Comparison of ENCODE assay signal across 14 cellular contexts in the genomic region with DNA sequence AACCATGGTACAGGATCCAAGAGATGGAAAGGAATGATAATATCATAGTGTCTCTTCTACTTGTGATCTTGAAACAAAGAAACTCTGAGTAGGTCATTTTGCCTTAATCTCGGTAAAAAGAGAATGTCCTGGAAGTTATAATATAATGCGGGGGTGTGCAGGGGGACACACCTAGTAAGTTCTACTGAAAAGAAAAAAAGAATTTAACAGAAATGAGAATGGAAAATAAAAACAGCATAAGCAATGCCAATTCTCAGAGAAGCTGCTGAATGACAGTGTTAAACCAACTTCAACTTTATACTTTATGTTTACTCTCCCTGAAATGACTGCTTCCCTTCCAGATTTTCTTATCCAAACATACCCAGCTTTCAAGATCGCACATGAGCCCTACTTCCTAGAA. TPM values are rescaled to one million over a fixed set of nuclear protein-coding genes. Genes with fewer than 3 reads are reported as not detected.
DNase-seq lines count a peak whose midpoint lies in the region; ATAC-seq, FAIRE-seq and TF ChIP-seq lines count a peak whose summit lies in the region.
"Had no signal": no experiment of that assay in that cellular context is flagged by ENCODE, and none has a peak within 500 bp of the region (broad histone marks: within the 10 kb centered on the region; RNA-seq: fewer than 3 reads in every experiment).

No MANE protein-coding gene starts in this region.

- no peak overlapping the region for H3K18ac ChIP-seq in mesenchymal stem cell (ENCODE audit: low read depth in 1 of 2, low read length in 2 of 2)

- TF ChIP-seq CTCF in A549 (IDR thresholded peaks at IDR 0.05) (no peak), pancreas (IDR thresholded peaks at IDR 0.05) (no peak)

- H3K27ac Mint-ChIP-seq in activated T-helper 2 cell treated with anti-CD3 and anti-CD28 coated beads, Interferon-gamma antibody, Interleukin-2, Interleukin-4, amounts not matched to agents 10 μg/mL and 5 μg/mL and 100 μg/mL, durations not matched to agents 14 hours and 24 hours and 36 hours = peak overlapping the region; percentile 46

- H2BK120ac ChIP-seq in mesenchymal stem cell (ENCODE audit: low read depth, low read length) = no peak overlapping the region

- TF ChIP-seq RAD21 in A549 (conservative IDR thresholded peaks at IDR 0.05 in 1 of 2, IDR thresholded peaks at IDR 0.05 in 1 of 2) = no peak

- H3K9ac ChIP-seq in GM23248 = no peak overlapping the region
- peak overlapping the region; percentile 98 for H3K9ac ChIP-seq in mesenchymal stem cell (ENCODE audit: low read length)

- POLR2A ChIA-PET in A549 (lab: Yijun Ruan, JAX) = no interaction called here

- no peak overlapping the region for H3K27ac ChIP-seq in A549
- H3K27ac ChIP-seq in GM23248 = no peak overlapping the region
- no peak overlapping the region for H3K27ac ChIP-seq in mesenchymal stem cell (ENCODE audit: low read length, poor library complexity, severe bottlenecking)
- H3K27ac ChIP-seq in pancreas = no peak overlapping the region
- H3K27ac ChIP-seq: sigmoid colon had no signal

- no peak for DNase-seq in A549 (ENCODE audit: low read depth in 1 of 2, low spot score in 1 of 2)
- no peak for DNase-seq in GM23248
- DNase-seq in activated T-helper 2 cell treated with anti-CD3 and anti-CD28 coated beads, Interferon-gamma antibody, Interleukin-2, Interleukin-4, amounts not matched to agents 10 μg/mL and 5 μg/mL and 100 μg/mL, durations not matched to agents 14 hours and 24 hours and 36 hours (ENCODE audit: low spot score) = no peak
- DNase-seq in mesenchymal stem cell = no peak
- DNase-seq in iPS-NIHi11 (ENCODE audit: low spot score) = no peak
- no peak for DNase-seq in NCI-H69 (lab: John Stamatoyannopoulos, UW)
- no peak for DNase-seq in effector CD8-positive, alpha-beta T cell (lab: John Stamatoyannopoulos, UW)
- DNase-seq in pancreas = no peak
- DNase-seq: activated effector memory CD4-positive, alpha-beta T cell treated with anti-CD3 and anti-CD28 coated beads, Interleukin-2, amount 50 U/mL, for 16 hours; dorsolateral prefrontal cortex; glutamatergic neuron; NCI-H1436; sigmoid colon had no signal

- in situ Hi-C loops in GM23248 (cut with MboI) = loop anchor here (10.0 kb wide), 1 partner anchor 65 kb away; no protein-coding TSS in a partner anchor

- peaks cover 16% of the 10 kb centered on the region for H3F3A ChIP-seq in GM23248 (ENCODE audit: insufficient read depth)

- H3K4me2 ChIP-seq in A549 = peak overlapping the region; percentile 85
- peak overlapping the region; percentile 99 for H3K4me2 ChIP-seq in GM23248 (ENCODE audit: unreplicated experiment)
- no peak overlapping the region for H3K4me2 ChIP-seq in mesenchymal stem cell (ENCODE audit: low read length, poor library complexity, severe bottlenecking)

- no peak overlapping the region for H3K4me3 ChIP-seq in A549
- peak overlapping the region; percentile 91 for H3K4me3 ChIP-seq in GM23248
- H3K4me3 ChIP-seq in mesenchymal stem cell (ENCODE audit: insufficient read depth in 1 of 2, low read depth in 1 of 2, low read length in 2 of 2) = no peak overlapping the region
- H3K4me3 ChIP-seq in pancreas = peak overlapping the region in 1 of 4 donors; percentile 15
- H3K4me3 ChIP-seq: sigmoid colon had no signal

- no peak overlapping the region for H2BK5ac ChIP-seq in mesenchymal stem cell (ENCODE audit: low read depth, low read length, poor library complexity, severe bottlenecking)

- no peaks in the 10 kb centered on the region for H4K20me1 ChIP-seq in GM23248 (ENCODE audit: insufficient read depth)

- no peak for TF ChIP-seq EP300 in A549 (IDR thresholded peaks at IDR 0.05)

- H3K36me3 Mint-ChIP-seq in activated T-helper 2 cell treated with anti-CD3 and anti-CD28 coated beads, Interferon-gamma antibody, Interleukin-2, Interleukin-4, amounts not matched to agents 10 μg/mL and 5 μg/mL and 100 μg/mL, durations not matched to agents 14 hours and 24 hours and 36 hours (ENCODE audit: low read depth) = peaks cover 40% of the 10 kb centered on the region

- peaks cover 91% of the 10 kb centered on the region for H3K79me2 ChIP-seq in GM23248 (ENCODE audit: insufficient read depth)

- no peaks in the 10 kb centered on the region for H3K9me2 ChIP-seq in GM23248 (ENCODE audit: insufficient read depth)

- WGBS in A549 (ENCODE audit: missing lambda C conversion rate) = 75% methylated on average over 3 of the region's 3 CpGs
- WGBS in GM23248 (ENCODE audit: low coverage in 1 of 2, low lambda C conversion rate in 2 of 2, missing lambda C conversion rate in 2 of 2), 2 experiments = 96 to 100% methylated on average over 3 of the region's 3 CpGs
- WGBS in mesenchymal stem cell = 100% methylated on average over 2 of the region's 3 CpGs
- WGBS in pancreas, 2 donors = 50 to 53% methylated on average over 3 of the region's 3 CpGs

- no peaks in the 10 kb centered on the region for H3K27me3 Mint-ChIP-seq in activated T-helper 2 cell treated with anti-CD3 and anti-CD28 coated beads, Interferon-gamma antibody, Interleukin-2, Interleukin-4, amounts not matched to agents 10 μg/mL and 5 μg/mL and 100 μg/mL, durations not matched to agents 14 hours and 24 hours and 36 hours (ENCODE audit: low read depth)

- TF ChIP-seq POLR2A in A549 (IDR thresholded peaks at IDR 0.05; ENCODE audit: low read length) = no peak

- H3K23ac ChIP-seq in mesenchymal stem cell (ENCODE audit: low read length in 2 of 2) = no peak overlapping the region

- H4K91ac ChIP-seq in mesenchymal stem cell (ENCODE audit: low read length) = no peak overlapping the region

- no peaks in the 10 kb centered on the region for H3K9me3 Mint-ChIP-seq in activated T-helper 2 cell treated with anti-CD3 and anti-CD28 coated beads, Interferon-gamma antibody, Interleukin-2, Interleukin-4, amounts not matched to agents 10 μg/mL and 5 μg/mL and 100 μg/mL, durations not matched to agents 14 hours and 24 hours and 36 hours

- ATAC-seq in A549 = no peak
- no peak for ATAC-seq in pancreas

- peaks cover 41% of the 10 kb centered on the region for H3K4me1 ChIP-seq in A549
- H3K4me1 ChIP-seq in GM23248 (ENCODE audit: insufficient read depth) = peaks cover 31% of the 10 kb centered on the region
- H3K4me1 ChIP-seq in mesenchymal stem cell (ENCODE audit: control insufficient read depth, insufficient read depth, low read depth, low read length) = peaks cover 6% of the 10 kb centered on the region
- peaks cover 21 to 41% (median 30%) of the 10 kb centered on the region in 3 donors for H3K4me1 ChIP-seq in pancreas

- H3K14ac ChIP-seq in mesenchymal stem cell (ENCODE audit: low read length in 2 of 2) = no peak overlapping the region

- no peak overlapping the region for H2BK12ac ChIP-seq in mesenchymal stem cell (ENCODE audit: low read length in 2 of 2)

- H3K9me3 ChIP-seq in A549 (no peaks in the 10 kb centered on the region), GM23248 (ENCODE audit: low read depth) (no peaks in the 10 kb centered on the region), mesenchymal stem cell (ENCODE audit: control insufficient read depth, low read length) (no peaks in the 10 kb centered on the region), pancreas (no peaks in the 10 kb centered on the region)
- H3K9me3 ChIP-seq: sigmoid colon had no signal

- H3K36me3 ChIP-seq in GM23248 (ENCODE audit: low read depth) (no peaks in the 10 kb centered on the region), mesenchymal stem cell (ENCODE audit: control insufficient read depth in 1 of 2, insufficient read depth in 2 of 2, low read depth in 1 of 2, low read length in 2 of 2) (peaks cover 0 to 7% of the 10 kb centered on the region in 2 experiments), pancreas (peaks cover 0 to under 1% (median 0%) of the 10 kb centered on the region in 3 donors)

- H2AFZ ChIP-seq in GM23248 (no peak overlapping the region), mesenchymal stem cell (ENCODE audit: low read depth, low read length) (no peak overlapping the region)

- peak overlapping the region; percentile 80 for H3K4me3 Mint-ChIP-seq in activated T-helper 2 cell treated with anti-CD3 and anti-CD28 coated beads, Interferon-gamma antibody, Interleukin-2, Interleukin-4, amounts not matched to agents 10 μg/mL and 5 μg/mL and 100 μg/mL, durations not matched to agents 14 hours and 24 hours and 36 hours (ENCODE audit: low read depth)

- H2AK5ac ChIP-seq in mesenchymal stem cell (ENCODE audit: low read length, severe bottlenecking) = no peak overlapping the region

- intact Hi-C loops in activated T-helper 2 cell treated with anti-CD3 and anti-CD28 coated beads, Interferon-gamma antibody, Interleukin-2, Interleukin-4, amounts not matched to agents 10 μg/mL and 5 μg/mL and 100 μg/mL, durations not matched to agents 14 hours and 24 hours and 36 hours (cut with micrococcal nuclease) = loop anchor here (10.0 kb wide), 1 partner anchor 205 kb away; no protein-coding TSS in a partner anchor
- intact Hi-C loops in pancreas (cut with DNase I) = no loop called here

- no peak overlapping the region for H2BK15ac ChIP-seq in mesenchymal stem cell (ENCODE audit: low read depth, poor library complexity, severe bottlenecking)

- H3K79me1 ChIP-seq in mesenchymal stem cell (replicated peaks; ENCODE audit: low read length, poor library complexity, severe bottlenecking) = peaks cover 15% of the 10 kb centered on the region

- H3K4me1 Mint-ChIP-seq in activated T-helper 2 cell treated with anti-CD3 and anti-CD28 coated beads, Interferon-gamma antibody, Interleukin-2, Interleukin-4, amounts not matched to agents 10 μg/mL and 5 μg/mL and 100 μg/mL, durations not matched to agents 14 hours and 24 hours and 36 hours (ENCODE audit: low read depth) = peaks cover 50% of the 10 kb centered on the region

- H3K4ac ChIP-seq in mesenchymal stem cell (ENCODE audit: low read depth in 1 of 2, low read length in 2 of 2) = no peak overlapping the region

- H4K8ac ChIP-seq in mesenchymal stem cell (ENCODE audit: low read length) = no peak overlapping the region

- H3K27me3 ChIP-seq in GM23248 (replicated peaks; ENCODE audit: insufficient read depth) (no peaks in the 10 kb centered on the region), mesenchymal stem cell (ENCODE audit: control insufficient read depth in 1 of 2, insufficient read depth in 1 of 2, low read length in 2 of 2) (no peaks in the 10 kb centered on the region), pancreas (no peaks in the 10 kb centered on the region)
- H3K27me3 ChIP-seq: dorsolateral prefrontal cortex, sigmoid colon had no signal

- FAIRE-seq in A549 (lab: Jason Lieb, UNC) = no peak
- FAIRE-seq in pancreas (lab: Jason Lieb, UNC) = no peak

- CTCF ChIA-PET in A549 (lab: Yijun Ruan, JAX) = interaction anchor here (1.2 to 1.6 kb wide), 2 partner anchors 76 to 204 kb away, joined by 3 to 8 read pairs; no protein-coding TSS in a partner anchor

RNA-seq across cellular contexts. Expression of a gene that starts 2.0 kb away (rescaled TPM):
- polyA plus RNA-seq in A549 (2011; rRNA removed) = 29.1 and 30.2 TPM in 2 replicates
- 5.1 and 6.6 TPM in 2 replicates for polyA plus RNA-seq in A549 (2012; cell fraction: cytosol; rRNA removed)
- 5.0 and 6.6 TPM in 2 replicates for polyA plus RNA-seq in A549 (2012; cell fraction: nucleus; rRNA removed)
- 18.0 to 18.4 TPM (median 18.4 TPM) in 3 replicates for polyA plus RNA-seq in A549 (2017; fragmentation: RNase III; extraction: RNeasy Plus Mini Kit Qiagen cat#74134 plus additional on column Dnase treatment)
- 22.9 and 29.2 TPM in 2 replicates for polyA minus RNA-seq in A549 (2011; rRNA and poly(A)+ RNA removed)
- 34.7 and 34.9 TPM in 2 replicates for total RNA-seq in GM23248 (2014; rRNA removed; shearing (Covaris generic))
- polyA plus RNA-seq in GM23248 (2016; fragmentation: Nextera tagmentation; extraction: Ambion mirVana) = 20.2 and 20.4 TPM in 2 replicates
- total RNA-seq in activated T-helper 2 cell treated with anti-CD3 and anti-CD28 coated beads, Interferon-gamma antibody, Interleukin-2, Interleukin-4, amounts not matched to agents 10 μg/mL and 5 μg/mL and 100 μg/mL, durations not matched to agents 14 hours and 24 hours and 36 hours = 33.3 and 34.2 TPM in 2 replicates
- 7.2 TPM for polyA plus RNA-seq in mesenchymal stem cell (2013, experiment 1 of 2)
- 7.4 TPM for polyA plus RNA-seq in mesenchymal stem cell (2013, experiment 2 of 2)
- 1 to 10 TPM; 4.6 to 9.7 (median 7.3) TPM for total RNA-seq in pancreas
- 1 to 10 TPM; 3.4 to 5.0 TPM for polyA plus RNA-seq in pancreas

RNA-seq across cellular contexts. Expression of a gene that starts 2.5 kb away (rescaled TPM):
- polyA plus RNA-seq in A549 (2011; rRNA removed) (52.0 and 56.0 TPM in 2 replicates), A549 (2017; fragmentation: RNase III; extraction: RNeasy Plus Mini Kit Qiagen cat#74134 plus additional on column Dnase treatment) (36.3 to 39.4 TPM (median 38.8 TPM) in 3 replicates), GM23248 (2016; fragmentation: Nextera tagmentation; extraction: Ambion mirVana) (58.7 and 61.6 TPM in 2 replicates), pancreas (10 to 100 TPM; 11.9 to 20.5 TPM)
- polyA plus RNA-seq in A549 (2012; cell fraction: cytosol; rRNA removed) = 19.7 and 21.1 TPM in 2 replicates
- 11.4 and 12.4 TPM in 2 replicates for polyA plus RNA-seq in A549 (2012; cell fraction: nucleus; rRNA removed)
- polyA minus RNA-seq in A549 (2011; rRNA and poly(A)+ RNA removed) = 25.0 and 34.7 TPM in 2 replicates
- 77.4 and 89.8 TPM in 2 replicates for total RNA-seq in GM23248 (2014; rRNA removed; shearing (Covaris generic))
- total RNA-seq in activated T-helper 2 cell treated with anti-CD3 and anti-CD28 coated beads, Interferon-gamma antibody, Interleukin-2, Interleukin-4, amounts not matched to agents 10 μg/mL and 5 μg/mL and 100 μg/mL, durations not matched to agents 14 hours and 24 hours and 36 hours = 51.4 and 54.3 TPM in 2 replicates
- polyA plus RNA-seq in mesenchymal stem cell (2013, experiment 1 of 2) = 37.9 TPM
- 39.5 TPM for polyA plus RNA-seq in mesenchymal stem cell (2013, experiment 2 of 2)
- total RNA-seq in pancreas = 10 to 100 TPM; 13.9 to 23.1 (median 18.2) TPM

RNA-seq across cellular contexts. Expression of a gene that starts 53.9 kb away (rescaled TPM):
- polyA plus RNA-seq in A549 (2011; rRNA removed) (0.29 TPM in 1 of 2 replicates, not detected in the other), A549 (2017; fragmentation: RNase III; extraction: RNeasy Plus Mini Kit Qiagen cat#74134 plus additional on column Dnase treatment) (0.37 to 0.64 TPM (median 0.44 TPM) in 3 replicates), GM23248 (2016; fragmentation: Nextera tagmentation; extraction: Ambion mirVana) (not detected in 2 replicates), pancreas (10 to 100 TPM in 1 of 2 donors, 1 to 10 TPM in 1; 5.9 to 47.8 TPM)
- polyA plus RNA-seq in A549 (2012; cell fraction: cytosol; rRNA removed) = 0.18 TPM in 1 of 2 replicates, not detected in the other
- polyA plus RNA-seq in A549 (2012; cell fraction: nucleus; rRNA removed) = 0.11 TPM in 1 of 2 replicates, not detected in the other
- not detected in 2 replicates for polyA minus RNA-seq in A549 (2011; rRNA and poly(A)+ RNA removed)
- total RNA-seq in GM23248 (2014; rRNA removed; shearing (Covaris generic)) = not detected in 2 replicates
- not detected in 2 replicates for total RNA-seq in activated T-helper 2 cell treated with anti-CD3 and anti-CD28 coated beads, Interferon-gamma antibody, Interleukin-2, Interleukin-4, amounts not matched to agents 10 μg/mL and 5 μg/mL and 100 μg/mL, durations not matched to agents 14 hours and 24 hours and 36 hours
- 1.1 TPM for polyA plus RNA-seq in mesenchymal stem cell (2013, experiment 1 of 2)
- 0.97 TPM for polyA plus RNA-seq in mesenchymal stem cell (2013, experiment 2 of 2)
- total RNA-seq in pancreas = 10 to 100 TPM in 3 of 6 donors, 1 to 10 TPM in 2, under 1 TPM in 1; 0.67 to 77.9 (median 10.1) TPM
- total RNA-seq: lung microvascular endothelial cell had no signal
